19 cellular contexts compared by ENCODE assay signal in genomic region chr13:97285221-97285955, GRCh38.
DNase-seq lines count a peak whose midpoint lies in the region; ATAC-seq, FAIRE-seq and TF ChIP-seq lines count a peak whose summit lies in the region.
"Had no signal": no experiment of that assay in that cellular context is flagged by ENCODE, and none has a peak within 500 bp of the region (broad histone marks: within the 10 kb centered on the region; RNA-seq: fewer than 3 reads in every experiment).

No MANE protein-coding gene starts in this region.

- no peak for FAIRE-seq in frontal cortex (lab: Jason Lieb, UNC)
- FAIRE-seq: H1 had no signal

- TF ChIP-seq POLR2A in heart left ventricle (IDR thresholded peaks at IDR 0.05), result no peak

- no peak overlapping the region for H2AFZ ChIP-seq in GM23248

- 0 out of 2 replicates have a peak overlapping the region, but pooled peaks have one; percentile 12 for H3K27ac ChIP-seq in GM23248
- H3K27ac ChIP-seq in psoas muscle, result peak overlapping the region; percentile 58
- no peak overlapping the region for H3K27ac ChIP-seq in heart left ventricle

- ATAC-seq in psoas muscle, result peak in 1 of 4 donors; percentile 25
- no peak for ATAC-seq in heart left ventricle
- ATAC-seq: PC-3, SK-N-SH treated with all-trans-retinoic acid at 6 μM for 48 hours had no signal

- H3K36me3 ChIP-seq in GM23248 (ENCODE audit: low read depth) (no peaks in the 10 kb centered on the region), psoas muscle (ENCODE audit: insufficient read depth in 1 of 2, low read depth in 1 of 2) (peaks cover 0 to 3% of the 10 kb centered on the region in 2 donors), heart left ventricle (no peaks in the 10 kb centered on the region)

- peak overlapping the region; percentile 5 for H3K4me2 ChIP-seq in GM23248 (ENCODE audit: unreplicated experiment)

- intact Hi-C loops in psoas muscle (cut with DNase I) (no loop called here), heart left ventricle (cut with DNase I) (no loop called here)

- no peak overlapping the region for H3K9ac ChIP-seq in GM23248

- H3K4me3 ChIP-seq in GM23248 (no peak overlapping the region), psoas muscle (no peak overlapping the region), heart left ventricle (no peak overlapping the region)
- H3K4me3 ChIP-seq: MG63 had no signal

- H4K20me1 ChIP-seq in GM23248 (ENCODE audit: insufficient read depth), result no peaks in the 10 kb centered on the region

- no peaks in the 10 kb centered on the region for H3K9me2 ChIP-seq in GM23248 (ENCODE audit: insufficient read depth)

- H3K27me3 ChIP-seq in GM23248 (replicated peaks; ENCODE audit: insufficient read depth), result no peaks in the 10 kb centered on the region
- no peaks in the 10 kb centered on the region for H3K27me3 ChIP-seq in psoas muscle (ENCODE audit: insufficient read depth in 3 of 3, low read length in 2 of 3)
- H3K27me3 ChIP-seq in heart left ventricle, result no peaks in the 10 kb centered on the region
- H3K27me3 ChIP-seq: MG63 had no signal

- H3K4me1 ChIP-seq in GM23248 (ENCODE audit: insufficient read depth), result peaks cover 40% of the 10 kb centered on the region
- peaks cover 90% of the 10 kb centered on the region for H3K4me1 ChIP-seq in psoas muscle
- H3K4me1 ChIP-seq in heart left ventricle, result peaks cover 0 to 60% (median 27%) of the 10 kb centered on the region in 12 donors

- DNase-seq in GM23248 (no peak), NCI-H524 treated with DMSO at 0.1 percent for 48 hours (lab: John Stamatoyannopoulos, UW) (peak; percentile 20), dermis blood vessel endothelial cell (peak; percentile 31), psoas muscle (no peak), GM10248 (ENCODE audit: extremely low spot score) (no peak), superior temporal gyrus (ENCODE audit: extremely low spot score) (no peak), frontal cortex (ENCODE audit: low spot score in 2 of 2) (no peak), heart left ventricle (no peak)
- DNase-seq: ACHN; CD4-positive, alpha-beta T cell; GF-D8; KG1; MG63; NCI-H1092 treated with DMSO at 0.1 percent for 48 hours; NCI-H187 treated with DMSO at 0.1 percent for 48 hours; NCI-H510A treated with DMSO at 0.1 percent for 48 hours; PC-3 had no signal

- peaks cover 99% of the 10 kb centered on the region for H3K79me2 ChIP-seq in GM23248 (ENCODE audit: insufficient read depth)

- in situ Hi-C loops in GM23248 (cut with MboI), result no loop called here

- peaks cover 36% of the 10 kb centered on the region for H3F3A ChIP-seq in GM23248 (ENCODE audit: insufficient read depth)

- H3K9me3 ChIP-seq in GM23248 (ENCODE audit: low read depth) (no peaks in the 10 kb centered on the region), psoas muscle (no peaks in the 10 kb centered on the region), heart left ventricle (no peaks in the 10 kb centered on the region)
- H3K9me3 ChIP-seq: MG63 had no signal

- WGBS in GM23248 (ENCODE audit: low coverage in 1 of 2, low lambda C conversion rate in 2 of 2, missing lambda C conversion rate in 2 of 2), 2 experiments, result 72 to 73% methylated on average over 6 of the region's 6 CpGs
- WGBS in psoas muscle, 3 donors, result 52 to 72% (median 60%) methylated on average over 6 of the region's 6 CpGs
- 81 to 89% (median 85%) methylated on average over 6 of the region's 6 CpGs for WGBS in heart left ventricle, 4 donors

- TF ChIP-seq CTCF in psoas muscle (IDR thresholded peaks at IDR 0.05) (no peak), GM10248 (IDR thresholded peaks at IDR 0.05; ENCODE audit: control extremely low read depth, extremely low read depth, low read depth, missing control alignments) (no peak), heart left ventricle (IDR thresholded peaks at IDR 0.05) (no peak)

- CTCF ChIA-PET in GM10248 (lab: Yijun Ruan, JAX), result no interaction called here

- POLR2A ChIA-PET in GM10248 (lab: Yijun Ruan, JAX), result no interaction called here

Comparison
In these comparisons a context has a peak if more than half of its experiments do, and no peak if none do; other contexts are left out.
1. DNase-seq: peak in NCI-H524 treated with DMSO at 0.1 percent for 48 hours (single experiment) and dermis blood vessel endothelial cell (single experiment); none in GM23248 (single experiment), psoas muscle (0 of 2), GM10248 (single experiment), superior temporal gyrus (single experiment), frontal cortex (0 of 2) and heart left ventricle (0 of 5).
2. H3K27ac ChIP-seq: peak in GM23248 (single experiment) and psoas muscle (single experiment); none in heart left ventricle (0 of 12).